In the genomic region with DNA sequence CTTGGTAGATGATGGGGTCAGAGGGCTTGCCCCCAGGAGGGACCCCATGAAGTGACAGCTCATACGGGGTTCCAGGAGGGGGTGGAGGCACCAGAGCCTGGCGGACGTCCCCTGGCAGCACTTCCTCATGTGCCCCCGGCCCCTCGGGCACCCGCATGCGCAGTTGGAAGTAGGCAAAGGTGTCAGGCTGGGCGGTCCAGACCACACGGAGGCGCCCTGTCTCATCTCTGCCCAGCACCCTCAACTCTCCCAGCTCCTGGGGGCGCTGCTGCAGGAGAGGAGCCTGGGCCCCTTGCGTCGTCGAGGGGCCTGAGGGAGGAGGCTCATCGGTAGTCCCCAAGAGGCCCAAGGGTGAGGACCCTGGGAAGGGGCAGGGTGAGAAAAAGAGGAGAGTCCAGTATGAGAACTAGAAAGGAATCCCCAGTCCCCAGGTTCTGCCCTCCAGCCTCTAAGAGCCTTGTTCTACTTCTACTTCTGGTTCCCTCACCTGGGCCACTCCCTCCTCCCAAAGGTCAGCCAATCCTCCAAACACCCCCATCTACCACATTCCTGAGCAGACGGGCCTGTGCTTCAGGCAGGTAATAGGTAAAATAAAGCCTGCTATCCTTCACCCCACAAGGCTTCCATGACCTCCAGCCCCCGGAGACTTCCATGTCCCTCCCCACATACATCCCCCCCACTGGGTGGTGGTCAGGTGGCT, we compare ENCODE assay signal across 2 cellular contexts.
TF ChIP-seq lines count a peak whose summit lies in the region.

No MANE protein-coding gene starts in this region.

TF ChIP-seq in SK-N-SH, 30 proteins besides CTCF, POLR2A, EP300 and RAD21:
- TF ChIP-seq, protein P1, sequence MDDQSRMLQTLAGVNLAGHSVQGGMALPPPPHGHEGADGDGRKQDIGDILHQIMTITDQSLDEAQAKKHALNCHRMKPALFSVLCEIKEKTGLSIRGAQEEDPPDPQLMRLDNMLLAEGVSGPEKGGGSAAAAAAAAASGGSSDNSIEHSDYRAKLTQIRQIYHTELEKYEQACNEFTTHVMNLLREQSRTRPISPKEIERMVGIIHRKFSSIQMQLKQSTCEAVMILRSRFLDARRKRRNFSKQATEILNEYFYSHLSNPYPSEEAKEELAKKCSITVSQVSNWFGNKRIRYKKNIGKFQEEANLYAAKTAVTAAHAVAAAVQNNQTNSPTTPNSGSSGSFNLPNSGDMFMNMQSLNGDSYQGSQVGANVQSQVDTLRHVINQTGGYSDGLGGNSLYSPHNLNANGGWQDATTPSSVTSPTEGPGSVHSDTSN (IDR thresholded peaks at IDR 0.05) = no peak
- no peak for TF ChIP-seq EZH2phosphoT487 (IDR thresholded peaks at IDR 0.05; ENCODE audit: borderline replicate concordance, low read depth)
- TF ChIP-seq RXRA (IDR thresholded peaks at IDR 0.05; ENCODE audit: borderline replicate concordance, low read depth) = no peak
- TF ChIP-seq, protein P2, sequence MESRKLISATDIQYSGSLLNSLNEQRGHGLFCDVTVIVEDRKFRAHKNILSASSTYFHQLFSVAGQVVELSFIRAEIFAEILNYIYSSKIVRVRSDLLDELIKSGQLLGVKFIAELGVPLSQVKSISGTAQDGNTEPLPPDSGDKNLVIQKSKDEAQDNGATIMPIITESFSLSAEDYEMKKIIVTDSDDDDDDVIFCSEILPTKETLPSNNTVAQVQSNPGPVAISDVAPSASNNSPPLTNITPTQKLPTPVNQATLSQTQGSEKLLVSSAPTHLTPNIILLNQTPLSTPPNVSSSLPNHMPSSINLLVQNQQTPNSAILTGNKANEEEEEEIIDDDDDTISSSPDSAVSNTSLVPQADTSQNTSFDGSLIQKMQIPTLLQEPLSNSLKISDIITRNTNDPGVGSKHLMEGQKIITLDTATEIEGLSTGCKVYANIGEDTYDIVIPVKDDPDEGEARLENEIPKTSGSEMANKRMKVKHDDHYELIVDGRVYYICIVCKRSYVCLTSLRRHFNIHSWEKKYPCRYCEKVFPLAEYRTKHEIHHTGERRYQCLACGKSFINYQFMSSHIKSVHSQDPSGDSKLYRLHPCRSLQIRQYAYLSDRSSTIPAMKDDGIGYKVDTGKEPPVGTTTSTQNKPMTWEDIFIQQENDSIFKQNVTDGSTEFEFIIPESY (IDR thresholded peaks at IDR 0.05; ENCODE audit: borderline replicate concordance, low read depth) = no peak
- TF ChIP-seq TAF1 (IDR thresholded peaks at IDR 0.05; ENCODE audit: borderline replicate concordance, low read depth, low read length) = no peak
- no peak for TF ChIP-seq YY1 (IDR thresholded peaks at IDR 0.05; ENCODE audit: low read depth)
- no peak for TF ChIP-seq MXI1 (IDR thresholded peaks at IDR 0.05; ENCODE audit: low read depth, low read length)

TF ChIP-seq in SK-N-SH treated with all-trans-retinoic acid at 6 μM for 48 hours, 23 proteins besides CTCF, POLR2A, EP300 and RAD21:
- no peak for TF ChIP-seq RARB (CRISPR knock-in tag; IDR thresholded peaks at IDR 0.05)
- TF ChIP-seq ZC3H10 (CRISPR knock-in tag; IDR thresholded peaks at IDR 0.05) = no peak
- no peak for TF ChIP-seq CSDC2 (CRISPR knock-in tag; IDR thresholded peaks at IDR 0.05)
- TF ChIP-seq TOX (CRISPR knock-in tag; IDR thresholded peaks at IDR 0.05; ENCODE audit: borderline replicate concordance) = no peak
- TF ChIP-seq ZNF70 (CRISPR knock-in tag; IDR thresholded peaks at IDR 0.05) = no peak
- no peak for TF ChIP-seq PPARA (CRISPR knock-in tag; IDR thresholded peaks at IDR 0.05; ENCODE audit: borderline replicate concordance)
- TF ChIP-seq ESRRG (CRISPR knock-in tag; IDR thresholded peaks at IDR 0.05) = no peak
- no peak for TF ChIP-seq OSR1 (CRISPR knock-in tag; IDR thresholded peaks at IDR 0.05)
- TF ChIP-seq TSHZ2 (CRISPR knock-in tag; IDR thresholded peaks at IDR 0.05) = no peak
- TF ChIP-seq, protein P3, sequence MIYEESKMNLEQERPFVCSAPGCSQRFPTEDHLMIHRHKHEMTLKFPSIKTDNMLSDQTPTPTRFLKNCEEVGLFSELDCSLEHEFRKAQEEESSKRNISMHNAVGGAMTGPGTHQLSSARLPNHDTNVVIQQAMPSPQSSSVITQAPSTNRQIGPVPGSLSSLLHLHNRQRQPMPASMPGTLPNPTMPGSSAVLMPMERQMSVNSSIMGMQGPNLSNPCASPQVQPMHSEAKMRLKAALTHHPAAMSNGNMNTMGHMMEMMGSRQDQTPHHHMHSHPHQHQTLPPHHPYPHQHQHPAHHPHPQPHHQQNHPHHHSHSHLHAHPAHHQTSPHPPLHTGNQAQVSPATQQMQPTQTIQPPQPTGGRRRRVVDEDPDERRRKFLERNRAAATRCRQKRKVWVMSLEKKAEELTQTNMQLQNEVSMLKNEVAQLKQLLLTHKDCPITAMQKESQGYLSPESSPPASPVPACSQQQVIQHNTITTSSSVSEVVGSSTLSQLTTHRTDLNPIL (CRISPR knock-in tag; IDR thresholded peaks at IDR 0.05; ENCODE audit: low read depth) = no peak
- no peak for TF ChIP-seq ARNTL (CRISPR knock-in tag; IDR thresholded peaks at IDR 0.05; ENCODE audit: borderline replicate concordance, low read depth)
- TF ChIP-seq, protein P4, sequence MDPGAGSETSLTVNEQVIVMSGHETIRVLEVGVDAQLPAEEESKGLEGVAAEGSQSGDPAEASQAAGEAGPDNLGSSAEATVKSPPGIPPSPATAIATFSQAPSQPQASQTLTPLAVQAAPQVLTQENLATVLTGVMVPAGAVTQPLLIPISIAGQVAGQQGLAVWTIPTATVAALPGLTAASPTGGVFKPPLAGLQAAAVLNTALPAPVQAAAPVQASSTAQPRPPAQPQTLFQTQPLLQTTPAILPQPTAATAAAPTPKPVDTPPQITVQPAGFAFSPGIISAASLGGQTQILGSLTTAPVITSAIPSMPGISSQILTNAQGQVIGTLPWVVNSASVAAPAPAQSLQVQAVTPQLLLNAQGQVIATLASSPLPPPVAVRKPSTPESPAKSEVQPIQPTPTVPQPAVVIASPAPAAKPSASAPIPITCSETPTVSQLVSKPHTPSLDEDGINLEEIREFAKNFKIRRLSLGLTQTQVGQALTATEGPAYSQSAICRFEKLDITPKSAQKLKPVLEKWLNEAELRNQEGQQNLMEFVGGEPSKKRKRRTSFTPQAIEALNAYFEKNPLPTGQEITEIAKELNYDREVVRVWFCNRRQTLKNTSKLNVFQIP (CRISPR knock-in tag; IDR thresholded peaks at IDR 0.05; ENCODE audit: borderline replicate concordance, low read depth) = no peak
- TF ChIP-seq ISL1 (CRISPR knock-in tag; IDR thresholded peaks at IDR 0.05) = no peak
- no peak for TF ChIP-seq ZNF565 (CRISPR knock-in tag; conservative IDR thresholded peaks at IDR 0.05; ENCODE audit: low read depth)
